In the genomic region with DNA sequence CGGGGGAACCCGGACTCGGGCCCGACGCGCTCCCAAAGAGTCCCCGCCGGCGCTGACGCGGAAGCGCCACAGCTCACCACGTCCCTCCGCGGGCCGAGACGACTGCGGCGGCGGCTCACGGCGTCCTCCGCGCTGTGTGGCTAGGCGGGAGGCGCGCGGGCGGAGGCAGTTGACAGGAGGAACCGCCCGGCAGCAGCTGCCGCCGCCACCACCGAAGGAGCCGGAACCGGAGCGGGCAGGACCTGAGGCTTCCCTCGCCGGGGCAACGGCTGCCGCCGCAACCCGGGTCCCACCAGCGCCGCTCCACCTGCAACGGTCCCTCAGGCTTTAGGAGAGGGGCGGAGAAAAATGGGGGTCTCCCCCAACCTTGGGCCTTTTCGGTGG, we compare ENCODE assay signal across 8 cellular contexts. TPM values are rescaled to one million over a fixed set of nuclear protein-coding genes. Genes with fewer than 3 reads are reported as not detected.
A peak's percentile ranks its signal among the peaks of the same experiment; 100 is the strongest.
DNase-seq lines count a peak whose midpoint lies in the region; ATAC-seq and TF ChIP-seq lines count a peak whose summit lies in the region.

No MANE protein-coding gene starts in this region.

- in situ Hi-C loops in SK-MEL-5 (cut with HindIII; ENCODE audit: low pct_unique_long_range_greater_than_20kb, low sequenced_read_pairs): no loop called here

- H3K27me3 ChIP-seq in adipocyte (replicated peaks; ENCODE audit: control insufficient read depth, insufficient read depth, low read length): no peaks in the 10 kb centered on the region

- peak; percentile 28 for ATAC-seq in GM18520 (IDR thresholded peaks at IDR 0.05; ENCODE audit: unreplicated experiment)
- peak; percentile 47 for ATAC-seq in HG03196 (IDR thresholded peaks at IDR 0.05; ENCODE audit: unreplicated experiment)
- ATAC-seq in left ventricle myocardium superior: peak; percentile 76

- TF ChIP-seq CTCF in AG09319 (IDR thresholded peaks at IDR 0.05; ENCODE audit: low read depth, low read length): no peak

- DNase-seq in AG09319 (ENCODE audit: extremely low read depth, low read depth) (peak; percentile 34), SK-MEL-5 (ENCODE audit: low read depth, low spot score) (peak; percentile 57), adipocyte (ENCODE audit: low read depth) (no peak), left ventricle myocardium superior (peak; percentile 75), retina (peak; percentile 89), NCI-H524 treated with DMSO at 0.1 percent for 48 hours (lab: John Stamatoyannopoulos, UW) (no peak)

- no peaks in the 10 kb centered on the region for H3K9me3 ChIP-seq in adipocyte (ENCODE audit: control insufficient read depth, low read length)

- intact Hi-C loops in left ventricle myocardium superior (cut with micrococcal nuclease): no loop called here

- peaks cover 18% of the 10 kb centered on the region for H3K36me3 ChIP-seq in adipocyte (ENCODE audit: control insufficient read depth, insufficient read depth, low read length, severe bottlenecking)

- H3K4me1 ChIP-seq in adipocyte (ENCODE audit: control insufficient read depth, insufficient read depth, low read length): peaks cover 34% of the 10 kb centered on the region

- peak overlapping the region; percentile 92 for H3K4me3 ChIP-seq in adipocyte (ENCODE audit: low read length)

- H3K9ac ChIP-seq in adipocyte (ENCODE audit: low read length): peak overlapping the region; percentile 99

RNA-seq across cellular contexts. Expression of a gene that starts 0.3 kb away (rescaled TPM):
- total RNA-seq in SK-MEL-5 (2014; rRNA removed; shearing (Covaris generic)): 21.4 and 22.1 TPM in 2 replicates
- 10.0 and 32.0 TPM in 2 replicates for polyA plus RNA-seq in SK-MEL-5 (2015; cell fraction: cytosol; rRNA removed)
- 47.4 and 50.7 TPM in 2 replicates for polyA plus RNA-seq in SK-MEL-5 (2015; cell fraction: nucleus; rRNA removed)
- total RNA-seq in left ventricle myocardium superior: 20.8 TPM

Comparison
In these comparisons a context has a peak if more than half of its experiments do, and no peak if none do; other contexts are left out.
1. DNase-seq: peak in AG09319 (single experiment), SK-MEL-5 (single experiment), left ventricle myocardium superior (single experiment) and retina (single experiment); none in adipocyte (single experiment) and NCI-H524 treated with DMSO at 0.1 percent for 48 hours (single experiment).
2. Peak in every context shown above with its lines, with median percentiles within 50 percentile points of each other: ATAC-seq.